Comparison of ENCODE assay signal across 18 cellular contexts in the genomic region with DNA sequence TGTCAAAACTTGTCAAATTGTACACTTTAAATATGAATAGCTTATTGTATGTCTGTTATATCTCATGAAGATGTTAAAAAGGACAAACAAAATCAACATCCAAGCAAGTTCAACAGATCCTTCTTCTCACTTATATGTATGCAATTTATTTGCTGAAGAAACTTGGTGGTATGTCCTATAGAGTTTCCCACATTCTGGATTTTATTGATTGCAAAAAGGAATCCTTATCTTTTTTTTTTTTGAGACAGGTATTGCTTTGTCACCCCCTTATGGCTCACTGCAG. TPM values are rescaled to one million over a fixed set of nuclear protein-coding genes. Genes with fewer than 3 reads are reported as not detected.
DNase-seq lines count a peak whose midpoint lies in the region; ATAC-seq, FAIRE-seq and TF ChIP-seq lines count a peak whose summit lies in the region.
"Had no signal": no experiment of that assay in that cellular context is flagged by ENCODE, and none has a peak within 500 bp of the region (broad histone marks: within the 10 kb centered on the region; RNA-seq: fewer than 3 reads in every experiment).

No MANE protein-coding gene starts in this region.

- ATAC-seq in GM12878: no peak
- no peak for ATAC-seq in stimulated activated memory B cell treated with anti-CD40 and anti-IgM and Interleukin-4, amounts not matched to agents 10 μg/mL and 1 μg/mL and 100 μg/mL, for 72 hours
- ATAC-seq: GM23338, Panc1 had no signal

- RAD21 ChIA-PET in GM12878 (lab: Charles Lee; ENCODE audit: unreplicated experiment): interaction anchor here (1.4 kb wide), 1 partner anchor 12 kb away, joined by 3 read pairs; no protein-coding TSS in a partner anchor

- CTCF ChIA-PET in MCF 10A (lab: Yijun Ruan, JAX): interaction anchor here (0.6 to 2.4 kb wide), 11 partner anchors 10 to 597 kb away, joined by 3 to 11 read pairs (median 4); no protein-coding TSS in a partner anchor
- CTCF ChIA-PET in GM12878 (lab: Yijun Ruan, JAX): no interaction called here

- H3K9ac ChIP-seq in GM12878 (ENCODE audit: control insufficient read depth, insufficient read depth, low read length): no peak overlapping the region
- H3K9ac ChIP-seq: KMS-11 had no signal

- H3K9me3 ChIP-seq in breast epithelium: no peaks in the 10 kb centered on the region
- peaks cover 1% of the 10 kb centered on the region; the same call in 1 of the 3 replicates for H3K9me3 ChIP-seq in GM12878 (replicated peaks; ENCODE audit: control insufficient read depth, insufficient read depth, low read length)
- H3K9me3 ChIP-seq: BE2C had no signal

- BruUV-seq in MCF 10A (replicated peaks; lab: Mats Ljungman, UMichigan): no TSS peak
- no TSS peak for BruUV-seq in GM12878 (replicated peaks; lab: Mats Ljungman, UMichigan)

- H2AFZ ChIP-seq in GM12878 (ENCODE audit: control insufficient read depth, low read depth, low read length): no peak overlapping the region
- H2AFZ ChIP-seq: GM23338 had no signal

- H3K27me3 ChIP-seq in breast epithelium (no peaks in the 10 kb centered on the region), GM12878 (replicated peaks in 1 of 2; ENCODE audit: control insufficient read depth in 2 of 2, insufficient read depth in 2 of 2, low read length in 1 of 2) (no peaks in the 10 kb centered on the region)
- H3K27me3 ChIP-seq: BE2C had no signal

- H3K36me3 ChIP-seq in breast epithelium: no peaks in the 10 kb centered on the region
- no peaks in the 10 kb centered on the region for H3K36me3 ChIP-seq in GM12878 (ENCODE audit: control insufficient read depth in 2 of 2, insufficient read depth in 2 of 2, low read length in 1 of 2)
- H3K36me3 ChIP-seq: BE2C had no signal

- FAIRE-seq in GM12878 (lab: Jason Lieb, UNC): no peak

- H3K4me3 ChIP-seq in breast epithelium (no peak overlapping the region), GM12878 (no peak overlapping the region)
- H3K4me3 ChIP-seq: GM23338 had no signal

- TF ChIP-seq CTCF in MCF 10A (IDR thresholded peaks at IDR 0.05; ENCODE audit: unreplicated experiment): no peak
- no peak for TF ChIP-seq CTCF in breast epithelium (IDR thresholded peaks at IDR 0.05)
- no peak for TF ChIP-seq CTCF in GM12878 (IDR thresholded peaks at IDR 0.05 in 2 of 3, conservative IDR thresholded peaks at IDR 0.05 in 1 of 3; ENCODE audit: control insufficient read depth in 2 of 3, extremely low read depth in 1 of 3, insufficient read depth in 1 of 3, low read depth in 3 of 3, low read length in 3 of 3)

- peak overlapping the region; percentile 79 for H3K27ac Mint-ChIP-seq in T-helper 1 cell treated with Interleukin-12 subunit alpha and Interleukin-12 subunit beta and Interleukin-4 antibody, amounts not matched to agents 30 μg/mL and 1 μg/mL, for 36 hours
- peak overlapping the region; percentile 20 for H3K27ac Mint-ChIP-seq in MCF 10A (ENCODE audit: low read depth, unreplicated experiment)
- H3K27ac Mint-ChIP-seq in stimulated activated memory B cell treated with anti-CD40 and anti-IgM and Interleukin-4, amounts not matched to agents 10 μg/mL and 1 μg/mL and 100 μg/mL, for 72 hours: peak overlapping the region; percentile 56
- H3K27ac Mint-ChIP-seq: CD8-positive, alpha-beta T cell; GM23338 had no signal

- H3K4me1 Mint-ChIP-seq in T-helper 1 cell treated with Interleukin-12 subunit alpha and Interleukin-12 subunit beta and Interleukin-4 antibody, amounts not matched to agents 30 μg/mL and 1 μg/mL, for 36 hours (ENCODE audit: low read depth): peaks cover 42% of the 10 kb centered on the region
- H3K4me1 Mint-ChIP-seq in MCF 10A (ENCODE audit: insufficient read depth, unreplicated experiment): peaks cover 32% of the 10 kb centered on the region
- H3K4me1 Mint-ChIP-seq in stimulated activated memory B cell treated with anti-CD40 and anti-IgM and Interleukin-4, amounts not matched to agents 10 μg/mL and 1 μg/mL and 100 μg/mL, for 72 hours: peaks cover 34% of the 10 kb centered on the region

- H4K20me1 ChIP-seq in GM12878 (ENCODE audit: control insufficient read depth, insufficient read depth): no peaks in the 10 kb centered on the region

- peaks cover 9% of the 10 kb centered on the region for H3K79me2 ChIP-seq in GM12878 (ENCODE audit: control insufficient read depth, insufficient read depth, low read length)

- TF ChIP-seq POLR2A in breast epithelium (IDR thresholded peaks at IDR 0.05) (no peak), GM12878 (IDR thresholded peaks at IDR 0.05; ENCODE audit: low read depth, low read length) (no peak)

- in situ Hi-C loops in GM12878 (cut with MboI): no loop called here

- peaks cover 5% of the 10 kb centered on the region for H3K36me3 Mint-ChIP-seq in T-helper 1 cell treated with Interleukin-12 subunit alpha and Interleukin-12 subunit beta and Interleukin-4 antibody, amounts not matched to agents 30 μg/mL and 1 μg/mL, for 36 hours (ENCODE audit: low read depth)
- H3K36me3 Mint-ChIP-seq in MCF 10A (ENCODE audit: insufficient read depth, unreplicated experiment): no peaks in the 10 kb centered on the region
- H3K36me3 Mint-ChIP-seq in stimulated activated memory B cell treated with anti-CD40 and anti-IgM and Interleukin-4, amounts not matched to agents 10 μg/mL and 1 μg/mL and 100 μg/mL, for 72 hours: no peaks in the 10 kb centered on the region

- H3K4me1 ChIP-seq in breast epithelium (no peaks in the 10 kb centered on the region), GM12878 (ENCODE audit: control insufficient read depth, insufficient read depth, low read length) (peaks cover 29% of the 10 kb centered on the region)

- H3K4me3 Mint-ChIP-seq in T-helper 1 cell treated with Interleukin-12 subunit alpha and Interleukin-12 subunit beta and Interleukin-4 antibody, amounts not matched to agents 30 μg/mL and 1 μg/mL, for 36 hours: no peak overlapping the region
- H3K4me3 Mint-ChIP-seq in MCF 10A (ENCODE audit: unreplicated experiment): no peak overlapping the region
- H3K4me3 Mint-ChIP-seq in stimulated activated memory B cell treated with anti-CD40 and anti-IgM and Interleukin-4, amounts not matched to agents 10 μg/mL and 1 μg/mL and 100 μg/mL, for 72 hours: no peak overlapping the region
- H3K4me3 Mint-ChIP-seq: CD8-positive, alpha-beta T cell; GM23338 had no signal

- no peaks in the 10 kb centered on the region for H3K27me3 Mint-ChIP-seq in T-helper 1 cell treated with Interleukin-12 subunit alpha and Interleukin-12 subunit beta and Interleukin-4 antibody, amounts not matched to agents 30 μg/mL and 1 μg/mL, for 36 hours (ENCODE audit: low read depth)
- no peaks in the 10 kb centered on the region for H3K27me3 Mint-ChIP-seq in MCF 10A (ENCODE audit: insufficient read depth, unreplicated experiment)
- no peaks in the 10 kb centered on the region for H3K27me3 Mint-ChIP-seq in stimulated activated memory B cell treated with anti-CD40 and anti-IgM and Interleukin-4, amounts not matched to agents 10 μg/mL and 1 μg/mL and 100 μg/mL, for 72 hours

- peaks cover 4% of the 10 kb centered on the region for H3K9me3 Mint-ChIP-seq in T-helper 1 cell treated with Interleukin-12 subunit alpha and Interleukin-12 subunit beta and Interleukin-4 antibody, amounts not matched to agents 30 μg/mL and 1 μg/mL, for 36 hours
- no peaks in the 10 kb centered on the region for H3K9me3 Mint-ChIP-seq in MCF 10A (ENCODE audit: unreplicated experiment)
- no peaks in the 10 kb centered on the region for H3K9me3 Mint-ChIP-seq in stimulated activated memory B cell treated with anti-CD40 and anti-IgM and Interleukin-4, amounts not matched to agents 10 μg/mL and 1 μg/mL and 100 μg/mL, for 72 hours

- SMC1A ChIA-PET in GM12878 (lab: Charles Lee; ENCODE audit: uncharacterized antibody, unreplicated experiment): interaction anchor here (0.9 to 1.0 kb wide), 2 partner anchors 10 to 65 kb away, joined by 3 to 4 read pairs; no protein-coding TSS in a partner anchor

- TF ChIP-seq RAD21 in GM12878 (IDR thresholded peaks at IDR 0.05; ENCODE audit: insufficient read depth, low read depth, low read length): no peak

- 0 out of 2 replicates have a peak overlapping the region, but pooled peaks have one; percentile 1 for H3K4me2 ChIP-seq in GM12878 (ENCODE audit: control insufficient read depth, insufficient read depth)
- H3K4me2 ChIP-seq: GM23338, KMS-11 had no signal

- intact Hi-C loops in MCF 10A (cut with micrococcal nuclease) (loop anchor here (5.0 kb wide), 1 partner anchor 131 kb away; a partner anchor contains a TSS), breast epithelium (cut with DNase I; ENCODE audit: low total_unique reads) (no loop called here), GM12878 (cut with micrococcal nuclease; ENCODE audit: unreplicated experiment) (loop anchor here (10.0 kb wide), 1 partner anchor 591 kb away; no protein-coding TSS in a partner anchor)

- no peak for DNase-seq in T-helper 1 cell
- no peak for DNase-seq in MCF 10A (ENCODE audit: unreplicated experiment)
- no peak for DNase-seq in breast epithelium (ENCODE audit: low spot score in 2 of 2)
- DNase-seq in GM12878 (ENCODE audit: low read depth, low spot score): no peak
- no peak for DNase-seq in HuH-7.5 (ENCODE audit: low spot score)
- DNase-seq in activated naive CD4-positive, alpha-beta T cell (lab: John Stamatoyannopoulos, UW): no peak
- DNase-seq: BE2C; CD8-positive, alpha-beta T cell; DND-41; GDM1; NCI-H1092; NCI-H748 treated with DMSO at 0.1 percent for 48 hours had no signal

- POLR2A ChIA-PET in MCF 10A (lab: Yijun Ruan, JAX) (interaction anchor here (0.5 to 3.2 kb wide), 5 partner anchors 9 to 1192 kb away, joined by 4 to 10 read pairs (median 5); a partner anchor contains a TSS), GM12878 (lab: Charles Lee) (no interaction called here)

- TF ChIP-seq EP300 in GM12878 (IDR thresholded peaks at IDR 0.05; ENCODE audit: borderline replicate concordance in 1 of 2, control insufficient read depth in 1 of 2, low read depth in 2 of 2, low read length in 2 of 2): no peak

- H3K27ac ChIP-seq in breast epithelium (no peak overlapping the region), GM12878 (ENCODE audit: control insufficient read depth, insufficient read depth) (no peak overlapping the region)
- H3K27ac ChIP-seq: 22Rv1, KMS-11 had no signal

RNA-seq across cellular contexts. Expression of a gene that starts 5.6 kb away (rescaled TPM):
- total RNA-seq in MCF 10A (2022) (18.2 and 19.0 TPM in 2 replicates), breast epithelium (10 to 100 TPM; 41.3 to 83.7 (median 49.5) TPM), GM12878 (2014; rRNA removed) (142 and 164 TPM in 2 replicates), GM12878 (2014; rRNA removed; fragmentation: Illumina TruSeq; extraction: Trizol) (194 and 207 TPM in 2 replicates), GM12878 (2021) (128 and 132 TPM in 2 replicates)
- 371 and 380 TPM in 2 replicates for total RNA-seq in GM12878 (2013; cell fraction: nucleolus; rRNA removed)
- 70.2 TPM for polyA plus RNA-seq in GM12878 (2011; ENCODE audit: low read depth)
- polyA plus RNA-seq in GM12878 (2011; rRNA removed) (5.8 and 7.0 TPM in 2 replicates), GM12878 (2014; fragmentation: Illumina TruSeq; extraction: Trizol) (142 and 184 TPM in 2 replicates), GM12878 (2014; fragmentation: Nextera tagmentation; extraction: Ambion mirVana) (100 to 1,000 TPM in 1 of 2 experiments, 10 to 100 TPM in 1; 92.3 to 130 TPM), GM12878 (2014; rRNA removed) (71.6 and 85.8 TPM in 2 replicates), GM12878 (2016; fragmentation: Nextera tagmentation; extraction: Ambion mirVana) (10 to 100 TPM; 94.1 to 95.3 TPM)
- 2.8 and 4.6 TPM in 2 replicates for polyA plus RNA-seq in GM12878 (2011; cell fraction: cytosol; rRNA removed)
- 3.2 and 4.1 TPM in 2 replicates for polyA plus RNA-seq in GM12878 (2011; cell fraction: nucleus; rRNA removed)
- polyA plus RNA-seq in GM12878 (2012): 109 TPM in 2 replicates
- 9.6 TPM in 2 replicates for polyA minus RNA-seq in GM12878 (2011; rRNA and poly(A)+ RNA removed)
- 1.5 and 1.7 TPM in 2 replicates for polyA minus RNA-seq in GM12878 (2011; cell fraction: cytosol; rRNA and poly(A)+ RNA removed)
- 12.1 and 21.8 TPM in 2 replicates for polyA minus RNA-seq in GM12878 (2011; cell fraction: nucleus; rRNA and poly(A)+ RNA removed)

Comparison
In these comparisons a context has a peak if more than half of its experiments do, and no peak if none do; other contexts are left out.
1. H3K27ac Mint-ChIP-seq: peak in every context shown above with its lines; median percentile 79 in T-helper 1 cell treated with Interleukin-12 subunit alpha and Interleukin-12 subunit beta and Interleukin-4 antibody, amounts not matched to agents 30 μg/mL and 1 μg/mL, for 36 hours; 56 in stimulated activated memory B cell treated with anti-CD40 and anti-IgM and Interleukin-4, amounts not matched to agents 10 μg/mL and 1 μg/mL and 100 μg/mL, for 72 hours; 20 in MCF 10A.